Comparison of ENCODE assay signal across 8 cellular contexts in the genomic region with DNA sequence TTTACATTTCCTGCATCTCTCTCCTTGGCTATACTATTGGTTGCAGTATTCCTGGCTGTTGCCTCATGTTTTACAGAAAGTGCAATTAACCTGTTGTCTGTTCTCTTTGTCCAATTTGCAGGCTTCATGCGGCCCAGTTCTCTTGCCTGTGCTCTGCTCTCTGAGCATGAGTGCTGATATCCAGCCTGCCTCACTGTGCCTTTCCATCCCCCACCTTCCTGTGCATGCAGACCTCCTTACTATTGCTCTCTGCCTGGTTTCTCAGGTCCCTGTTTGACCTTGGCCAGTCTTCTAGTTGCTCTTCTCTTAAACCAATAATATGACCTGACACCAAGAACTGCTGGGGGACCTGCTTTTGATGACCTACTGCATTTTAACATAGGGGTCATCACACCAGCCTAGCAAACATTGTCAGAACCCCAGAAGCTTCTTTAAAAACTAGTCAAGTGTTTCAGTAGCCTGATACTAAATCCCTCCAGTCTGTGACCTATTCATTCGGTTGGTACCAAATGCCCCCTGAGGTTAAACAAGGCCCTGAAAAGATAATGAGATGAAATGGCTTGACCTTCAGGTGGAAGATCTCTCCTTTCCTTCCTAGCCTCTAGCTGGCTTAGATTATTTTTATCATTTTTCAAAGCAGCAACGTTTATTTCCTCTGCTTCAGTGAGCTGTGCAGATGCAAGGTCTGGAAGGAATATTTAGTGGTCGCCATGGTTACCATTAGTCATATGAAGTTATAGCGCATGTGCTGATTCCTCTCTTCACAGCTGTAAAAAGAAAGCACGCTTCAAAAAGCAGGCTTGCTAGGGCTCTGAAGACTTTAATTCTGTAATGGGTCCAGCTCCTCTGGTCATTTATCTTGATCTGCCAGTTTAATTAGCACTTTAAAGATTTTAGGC.
DNase-seq lines count a peak whose midpoint lies in the region; ATAC-seq and TF ChIP-seq lines count a peak whose summit lies in the region.

No MANE protein-coding gene starts in this region.

- H3K27ac ChIP-seq in angular gyrus (ENCODE audit: low read depth, low read length) (peak overlapping the region; percentile 34), stomach smooth muscle (ENCODE audit: low read length) (peak overlapping the region; percentile 76)

- no peak for TF ChIP-seq CTCF in GM10266 (IDR thresholded peaks at IDR 0.05; ENCODE audit: control insufficient read depth, insufficient read depth, low read depth, missing control alignments)

- no peak overlapping the region for H3K9ac ChIP-seq in stomach smooth muscle (ENCODE audit: low read length in 2 of 2)

- H3K9me3 ChIP-seq in stomach smooth muscle (ENCODE audit: control insufficient read depth in 2 of 2, low read length in 2 of 2) = no peaks in the 10 kb centered on the region

- H3K36me3 ChIP-seq in stomach smooth muscle (ENCODE audit: control insufficient read depth in 2 of 2, insufficient read depth in 2 of 2, low read length in 2 of 2) = no peaks in the 10 kb centered on the region

- peak; percentile 66 for ATAC-seq in HG03378 (IDR thresholded peaks at IDR 0.05; ENCODE audit: unreplicated experiment)
- no peak for ATAC-seq in HG02763 (IDR thresholded peaks at IDR 0.05; ENCODE audit: unreplicated experiment)

- no peak overlapping the region for H3K4me3 ChIP-seq in stomach smooth muscle (ENCODE audit: low read length in 2 of 2)

- peaks cover 23% of the 10 kb centered on the region for H3K4me1 ChIP-seq in stomach smooth muscle (ENCODE audit: control insufficient read depth, insufficient read depth, low read length)

- DNase-seq in GM10266 (ENCODE audit: extremely low spot score) (peak; percentile 30), inferior parietal cortex (ENCODE audit: extremely low spot score) (peak; percentile 55), cortex of kidney (lab: John Stamatoyannopoulos, UW) (no peak), ecto neural progenitor cell (ENCODE audit: low spot score) (no peak)

- H3K27me3 ChIP-seq in stomach smooth muscle (ENCODE audit: control insufficient read depth in 1 of 2, insufficient read depth in 2 of 2, low read length in 2 of 2) = no peaks in the 10 kb centered on the region

Comparison
In these comparisons a context has a peak if more than half of its experiments do, and no peak if none do; other contexts are left out.
1. DNase-seq: peak in GM10266 (single experiment) and inferior parietal cortex (single experiment); none in cortex of kidney (single experiment) and ecto neural progenitor cell (single experiment).